Comparison of ENCODE assay signal across 8 cellular contexts in the genomic region with DNA sequence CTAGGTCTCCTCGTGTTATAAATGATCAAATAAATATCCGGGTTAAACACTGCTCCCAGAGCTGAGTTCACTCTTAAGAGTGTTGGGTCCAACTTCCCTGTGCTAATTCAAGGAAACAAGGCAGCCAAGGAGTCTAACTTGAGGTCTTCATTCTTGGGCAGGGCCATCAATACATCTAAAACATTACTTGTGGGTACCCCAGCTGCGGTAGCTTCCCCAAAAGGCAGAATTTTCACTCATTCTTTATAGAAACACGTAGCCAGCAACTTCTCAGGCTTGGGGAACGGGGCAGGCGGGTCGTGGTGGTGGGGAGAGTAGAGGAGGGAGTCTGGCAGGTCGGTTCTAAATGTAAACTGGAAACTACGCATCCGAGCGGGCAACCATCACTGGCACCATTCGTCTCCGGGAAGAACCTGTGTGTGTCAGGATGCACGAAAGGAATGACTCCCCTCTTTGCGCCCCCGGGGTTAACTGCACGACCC. TPM values are rescaled to one million over a fixed set of nuclear protein-coding genes. Genes with fewer than 3 reads are reported as not detected.
DNase-seq lines count a peak whose midpoint lies in the region; ATAC-seq and TF ChIP-seq lines count a peak whose summit lies in the region.

No MANE protein-coding gene starts in this region.

- peak overlapping the region; percentile 76 to 96 (median 87) for H3K4me3 ChIP-seq in fibroblast of lung (replicated peaks in 1 of 4; ENCODE audit: control extremely low read depth in 1 of 4, insufficient read depth in 1 of 4, low read depth in 3 of 4, low read length in 4 of 4)

- POLR2A ChIA-PET in CD4-positive, alpha-beta T cell (lab: Charles Lee): interaction anchor here (1.0 to 3.0 kb wide), 9 partner anchors 10 to 591 kb away, joined by 3 to 22 read pairs (median 4); no protein-coding TSS in a partner anchor
- POLR2A ChIA-PET in activated B cell treated with CpG ODN at 0.5 μM for 24 hours (lab: Charles Lee): interaction anchor here (0.5 to 2.1 kb wide), 6 partner anchors 9 to 411 kb away, joined by 3 to 12 read pairs (median 4); no protein-coding TSS in a partner anchor

- peaks cover 7% of the 10 kb centered on the region for H3K4me1 ChIP-seq in fibroblast of lung (ENCODE audit: control insufficient read depth, extremely low read depth, insufficient read depth, low read length)

- H3K27ac ChIP-seq in CD4-positive, alpha-beta T cell (ENCODE audit: low read depth, low read length): peak overlapping the region; percentile 86
- peak overlapping the region; percentile 90 for H3K27ac ChIP-seq in fibroblast of lung (ENCODE audit: insufficient read depth, low read length)

- H2AFZ ChIP-seq in fibroblast of lung (ENCODE audit: low read length): peak overlapping the region; percentile 100

- no peaks in the 10 kb centered on the region for H3K9me3 Mint-ChIP-seq in CD4-positive, alpha-beta T cell
- H3K9me3 Mint-ChIP-seq in activated B cell treated with CpG ODN at 0.5 μM for 24 hours: no peaks in the 10 kb centered on the region
- H3K9me3 Mint-ChIP-seq in nephron progenitor cell: no peaks in the 10 kb centered on the region

- H3K27me3 Mint-ChIP-seq in CD4-positive, alpha-beta T cell: no peaks in the 10 kb centered on the region
- H3K27me3 Mint-ChIP-seq in activated B cell treated with CpG ODN at 0.5 μM for 24 hours (no peaks in the 10 kb centered on the region), nephron progenitor cell (ENCODE audit: low read depth, poor library complexity) (peaks cover 11% of the 10 kb centered on the region)

- H3K4me1 Mint-ChIP-seq in CD4-positive, alpha-beta T cell (ENCODE audit: low read depth): peaks cover 55% of the 10 kb centered on the region
- H3K4me1 Mint-ChIP-seq in activated B cell treated with CpG ODN at 0.5 μM for 24 hours (peaks cover 30% of the 10 kb centered on the region), nephron progenitor cell (peaks cover 44% of the 10 kb centered on the region)

- peak overlapping the region; percentile 98 for H3K4me3 Mint-ChIP-seq in CD4-positive, alpha-beta T cell
- H3K4me3 Mint-ChIP-seq in activated B cell treated with CpG ODN at 0.5 μM for 24 hours: peak overlapping the region; percentile 89
- H3K4me3 Mint-ChIP-seq in nephron progenitor cell: peak overlapping the region; percentile 91

- peaks cover 21% of the 10 kb centered on the region for H3K36me3 Mint-ChIP-seq in CD4-positive, alpha-beta T cell (ENCODE audit: low read depth)
- H3K36me3 Mint-ChIP-seq in activated B cell treated with CpG ODN at 0.5 μM for 24 hours (ENCODE audit: low read depth) (no peaks in the 10 kb centered on the region), nephron progenitor cell (ENCODE audit: low read depth) (no peaks in the 10 kb centered on the region)

- H3K9ac ChIP-seq in fibroblast of lung (ENCODE audit: insufficient read depth, low read length): peak overlapping the region; percentile 89

- H3K27ac Mint-ChIP-seq in CD4-positive, alpha-beta T cell: peak overlapping the region; percentile 89
- peak overlapping the region; percentile 93 for H3K27ac Mint-ChIP-seq in activated B cell treated with CpG ODN at 0.5 μM for 24 hours
- H3K27ac Mint-ChIP-seq in nephron progenitor cell: peak overlapping the region; percentile 49

- H3K9me3 ChIP-seq in CD4-positive, alpha-beta T cell (ENCODE audit: control insufficient read depth, low read length): no peaks in the 10 kb centered on the region
- H3K9me3 ChIP-seq in fibroblast of lung (ENCODE audit: control insufficient read depth, insufficient read depth, low read depth, low read length): no peaks in the 10 kb centered on the region

- H3K79me2 ChIP-seq in fibroblast of lung (ENCODE audit: control insufficient read depth, insufficient read depth, low read length): peaks cover 38% of the 10 kb centered on the region

- H3K4me2 ChIP-seq in fibroblast of lung (ENCODE audit: extremely low read depth, insufficient read depth, low read length): peak overlapping the region; percentile 95

- peak; percentile 12 for ATAC-seq in CD4-positive, alpha-beta T cell (ENCODE audit: poor library complexity)
- ATAC-seq in HG03139 (IDR thresholded peaks at IDR 0.05; ENCODE audit: unreplicated experiment) (peak; percentile 3), activated B cell treated with CpG ODN at 0.5 μM for 24 hours (ENCODE audit: low read depth) (peak; percentile 2), HG03442 (IDR thresholded peaks at IDR 0.05; ENCODE audit: unreplicated experiment) (no peak), HG02852 (IDR thresholded peaks at IDR 0.05; ENCODE audit: unreplicated experiment) (no peak)

- CTCF ChIA-PET in CD4-positive, alpha-beta T cell (lab: Charles Lee): interaction anchor here (1.0 to 1.2 kb wide), 3 partner anchors 10 to 45 kb away, joined by 3 read pairs; no protein-coding TSS in a partner anchor
- CTCF ChIA-PET in activated B cell treated with CpG ODN at 0.5 μM for 24 hours (lab: Charles Lee): interaction anchor here (0.6 kb wide), 1 partner anchor 123 kb away, joined by 4 read pairs; no protein-coding TSS in a partner anchor

- no peaks in the 10 kb centered on the region for H4K20me1 ChIP-seq in fibroblast of lung (ENCODE audit: control insufficient read depth, extremely low read depth, insufficient read depth, low read length)

- peak in 6 of 10 experiments; percentile 9 to 24 (median 22) for DNase-seq in CD4-positive, alpha-beta T cell
- DNase-seq in activated B cell treated with CpG ODN at 0.5 μM for 24 hours (no peak), fibroblast of lung (ENCODE audit: low read depth in 2 of 2) (no peak), nephron progenitor cell (no peak), HPDE6-E6E7 (ENCODE audit: extremely low spot score) (no peak)

- no peak for TF ChIP-seq CTCF in CD4-positive, alpha-beta T cell (IDR thresholded peaks at IDR 0.05)
- no peak for TF ChIP-seq CTCF in activated B cell treated with CpG ODN at 0.5 μM for 24 hours (IDR thresholded peaks at IDR 0.05)
- no peak for TF ChIP-seq CTCF in fibroblast of lung (conservative IDR thresholded peaks at IDR 0.05 in 1 of 2, IDR thresholded peaks at IDR 0.05 in 1 of 2; ENCODE audit: low read depth in 1 of 2, low read length in 2 of 2)
- no peak for TF ChIP-seq CTCF in nephron progenitor cell (IDR thresholded peaks at IDR 0.05)

- no peaks in the 10 kb centered on the region for H3K36me3 ChIP-seq in fibroblast of lung (ENCODE audit: control insufficient read depth, insufficient read depth, low read length)

- no peaks in the 10 kb centered on the region for H3K27me3 ChIP-seq in CD4-positive, alpha-beta T cell (ENCODE audit: control insufficient read depth, insufficient read depth, low read length)
- H3K27me3 ChIP-seq in fibroblast of lung (ENCODE audit: control insufficient read depth, insufficient read depth, low read length): no peaks in the 10 kb centered on the region

- intact Hi-C loops in CD4-positive, alpha-beta T cell (cut with DNase I, micrococcal nuclease): loop anchor here (1.0 to 10.0 kb wide), 5 partner anchors 47 to 1550 kb away; a partner anchor contains a TSS
- intact Hi-C loops in activated B cell treated with CpG ODN at 0.5 μM for 24 hours (cut with micrococcal nuclease): loop anchor here (1.0 to 5.0 kb wide), 6 partner anchors 42 to 1550 kb away; a partner anchor contains a TSS

RNA-seq across cellular contexts. Expression of a gene that starts 0.7 kb away (rescaled TPM):
- 10 to 100 TPM; 78.4 to 86.7 TPM for total RNA-seq in CD4-positive, alpha-beta T cell
- 53.3 and 59.2 TPM in 2 replicates for total RNA-seq in activated B cell treated with CpG ODN at 0.5 μM for 24 hours
- 163 and 176 TPM in 2 replicates for total RNA-seq in fibroblast of lung
- 104 and 124 TPM in 2 replicates for polyA plus RNA-seq in fibroblast of lung
- 89.4 and 97.9 TPM in 2 replicates for polyA plus RNA-seq in fibroblast of lung (2012)
- polyA minus RNA-seq in fibroblast of lung (ENCODE audit: low replicate concordance): 5.7 and 10.0 TPM in 2 replicates

RNA-seq across cellular contexts. Expression of a gene that starts 53.7 kb away (rescaled TPM):
- total RNA-seq in CD4-positive, alpha-beta T cell: under 1 TPM; 0.31 to 0.77 TPM
- 0.29 and 0.46 TPM in 2 replicates for total RNA-seq in activated B cell treated with CpG ODN at 0.5 μM for 24 hours
- under 0.01 TPM in 1 of 2 replicates, not detected in the other for total RNA-seq in fibroblast of lung
- not detected in 2 replicates for polyA plus RNA-seq in fibroblast of lung
- polyA plus RNA-seq in fibroblast of lung (2012): 0.03 and 0.08 TPM in 2 replicates
- not detected in 2 replicates for polyA minus RNA-seq in fibroblast of lung (ENCODE audit: low replicate concordance)

Comparison
In these comparisons a context has a peak if more than half of its experiments do, and no peak if none do; other contexts are left out.
1. ATAC-seq: peak in CD4-positive, alpha-beta T cell (single experiment), HG03139 (single experiment) and activated B cell treated with CpG ODN at 0.5 μM for 24 hours (single experiment); none in HG03442 (single experiment) and HG02852 (single experiment).
2. DNase-seq: peak in CD4-positive, alpha-beta T cell (6 of 10); none in activated B cell treated with CpG ODN at 0.5 μM for 24 hours (single experiment), fibroblast of lung (0 of 2), nephron progenitor cell (single experiment) and HPDE6-E6E7 (single experiment).
3. Peak in every context shown above with its lines, with median percentiles within 50 percentile points of each other: H3K27ac Mint-ChIP-seq and H3K4me3 Mint-ChIP-seq.